In genomic region chr6:137811121-137811911, GRCh38 we compare ENCODE assay signal across 1 cellular context.
TF ChIP-seq lines count a peak whose summit lies in the region.

No MANE protein-coding gene starts in this region.

TF ChIP-seq in HCT116, 20 proteins besides CTCF, POLR2A, EP300 and RAD21 (continued from another document):
- TF ChIP-seq ZBTB33 (IDR thresholded peaks at IDR 0.05; ENCODE audit: extremely low read depth, insufficient replicate concordance, low read length) (no peak), POLR2AphosphoS5 (IDR thresholded peaks at IDR 0.05; ENCODE audit: low read depth, low read length) (peak; percentile 68), EZH2 (IDR thresholded peaks at IDR 0.05) (no peak), CBX3 (IDR thresholded peaks at IDR 0.05; ENCODE audit: low read depth) (peak; percentile 90)
